In the genomic region with DNA sequence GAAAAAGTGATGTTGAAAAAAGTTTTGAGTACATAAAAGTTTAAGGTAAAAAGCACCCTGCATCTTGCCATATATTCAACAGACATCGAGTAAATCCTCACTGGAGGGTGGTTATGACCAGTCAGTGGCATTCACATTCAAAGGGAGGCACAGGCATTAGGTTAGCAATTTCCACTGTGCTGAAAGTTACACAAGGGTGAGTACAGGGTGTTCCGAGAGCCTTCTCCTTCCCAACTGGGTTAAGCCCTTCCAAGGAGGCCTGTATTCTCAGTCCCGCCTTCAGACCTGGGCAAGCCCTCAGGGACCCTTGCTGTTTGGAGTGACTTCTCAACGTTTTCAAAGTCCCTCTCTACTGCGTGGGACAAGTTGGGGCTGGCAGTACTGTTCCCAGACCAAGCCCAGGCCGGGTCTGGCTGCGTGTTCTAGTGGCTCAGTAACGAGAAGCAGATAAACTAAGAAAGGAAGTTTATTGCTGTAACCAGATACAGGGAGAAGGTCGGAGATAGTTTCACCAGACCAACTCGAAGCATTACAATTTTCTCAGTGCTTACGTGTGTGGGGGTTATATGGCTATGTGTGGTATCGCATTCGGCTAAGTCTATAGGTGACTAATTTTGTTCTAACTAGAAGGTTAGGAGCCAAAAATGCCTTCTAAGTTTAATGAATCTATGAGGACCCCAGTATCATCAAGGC, we compare ENCODE assay signal across 17 cellular contexts. TPM values are rescaled to one million over a fixed set of nuclear protein-coding genes. Genes with fewer than 3 reads are reported as not detected.
"Had no signal": no experiment of that assay in that cellular context is flagged by ENCODE, and none has a peak within 500 bp of the region (broad histone marks: within the 10 kb centered on the region; RNA-seq: fewer than 3 reads in every experiment).

No MANE protein-coding gene starts in this region.

- H3K4me3 ChIP-seq: ovary, uterus had no signal

- H3K4me3 Mint-ChIP-seq: activated naive CD4-positive, alpha-beta T cell treated with anti-CD3 and anti-CD28 coated beads for 36 hours; central memory CD8-positive, alpha-beta T cell; memory B cell; WTC11 had no signal

- FAIRE-seq: small intestine had no signal

- H3K36me3 ChIP-seq: ovary, uterus had no signal

- H3K9me3 ChIP-seq: ovary, uterus had no signal

- H3K9me3 Mint-ChIP-seq: activated naive CD4-positive, alpha-beta T cell treated with anti-CD3 and anti-CD28 coated beads for 36 hours; central memory CD8-positive, alpha-beta T cell; memory B cell; WTC11 had no signal

- H3K27me3 Mint-ChIP-seq: central memory CD8-positive, alpha-beta T cell; memory B cell had no signal

- H3K4me1 ChIP-seq: uterus had no signal

- H3K27ac Mint-ChIP-seq: activated naive CD4-positive, alpha-beta T cell treated with anti-CD3 and anti-CD28 coated beads for 36 hours; memory B cell; WTC11 had no signal

- ATAC-seq: left colon, WTC11 had no signal

- H3K27me3 ChIP-seq: ovary, uterus had no signal

- H3K36me3 Mint-ChIP-seq: WTC11 had no signal

- DNase-seq: activated CD4-positive, alpha-beta T cell treated with anti-CD3 and anti-CD28 coated beads for 48 hours; activated CD8-positive, alpha-beta memory T cell treated with anti-CD3 and anti-CD28 coated beads for 24 hours; activated naive CD4-positive, alpha-beta T cell treated with anti-CD3 and anti-CD28 coated beads for 36 hours; cortex of kidney; effector CD8-positive, alpha-beta T cell; erythroblast; left colon; ovary; retina; small intestine; T-helper 9 cell; uterus had no signal

- H3K27ac ChIP-seq: ovary, uterus had no signal

RNA-seq across cellular contexts. Expression of gene CFAP77, which starts 42.3 kb away (rescaled TPM):
- total RNA-seq: activated naive CD4-positive, alpha-beta T cell treated with anti-CD3 and anti-CD28 coated beads for 36 hours; left colon had no signal
- polyA plus RNA-seq: adipose tissue, neural cell, small intestine had no signal
